ENCODE assay signal across 14 cellular contexts in genomic region chr11:117600261-117600783, GRCh38.
DNase-seq lines count a peak whose midpoint lies in the region; ATAC-seq and TF ChIP-seq lines count a peak whose summit lies in the region.
"Had no signal": no experiment of that assay in that cellular context is flagged by ENCODE, and none has a peak within 500 bp of the region (broad histone marks: within the 10 kb centered on the region; RNA-seq: fewer than 3 reads in every experiment).

No MANE protein-coding gene starts in this region.

- no peaks in the 10 kb centered on the region for H3K27me3 ChIP-seq in sigmoid colon
- H3K27me3 ChIP-seq in ascending aorta = no peaks in the 10 kb centered on the region
- H3K27me3 ChIP-seq: pancreas had no signal

- H3K4me3 Mint-ChIP-seq in nephron progenitor cell = no peak overlapping the region
- H3K4me3 Mint-ChIP-seq: activated naive CD8-positive, alpha-beta T cell had no signal

- no peak overlapping the region for H3K4me3 ChIP-seq in sigmoid colon
- H3K4me3 ChIP-seq in ascending aorta = no peak overlapping the region
- H3K4me3 ChIP-seq: coronary artery, pancreas had no signal

- no peaks in the 10 kb centered on the region for H3K4me1 ChIP-seq in sigmoid colon
- H3K4me1 ChIP-seq in ascending aorta = no peaks in the 10 kb centered on the region
- H3K4me1 ChIP-seq: pancreas had no signal

- peaks cover 42% of the 10 kb centered on the region for H3K27me3 Mint-ChIP-seq in nephron progenitor cell (ENCODE audit: low read depth, poor library complexity)

- H3K27ac Mint-ChIP-seq in nephron progenitor cell = no peak overlapping the region
- H3K27ac Mint-ChIP-seq: activated naive CD8-positive, alpha-beta T cell had no signal

- H3K27ac ChIP-seq in sigmoid colon (no peak overlapping the region), ascending aorta (no peak overlapping the region)
- H3K27ac ChIP-seq: coronary artery, pancreas had no signal

- no peaks in the 10 kb centered on the region for H3K36me3 ChIP-seq in sigmoid colon
- H3K36me3 ChIP-seq in ascending aorta = no peaks in the 10 kb centered on the region
- H3K36me3 ChIP-seq: pancreas had no signal

- H3K9me3 ChIP-seq in sigmoid colon (no peaks in the 10 kb centered on the region), ascending aorta (no peaks in the 10 kb centered on the region)
- H3K9me3 ChIP-seq: pancreas had no signal

- peak; percentile 37 for ATAC-seq in Right ventricle myocardium inferior
- ATAC-seq in left cardiac atrium = no peak
- ATAC-seq: pancreas, SK-N-SH treated with all-trans-retinoic acid at 6 μM for 48 hours had no signal

- WGBS in sigmoid colon, 2 donors = 53 to 81% methylated on average over 10 of the region's 10 CpGs

- DNase-seq in Right ventricle myocardium inferior (ENCODE audit: missing footprints) (no peak), left cardiac atrium (no peak), NCI-H2227 (lab: John Stamatoyannopoulos, UW; ENCODE audit: unreplicated experiment) (peak; percentile 73), ecto neural progenitor cell (ENCODE audit: low spot score) (peak; percentile 64), sigmoid colon (peak; percentile 48), nephron progenitor cell (no peak), ascending aorta (ENCODE audit: low spot score in 2 of 2) (no peak), erythroblast (lab: John Stamatoyannopoulos, UW) (no peak)
- DNase-seq: Calu3, pancreas, trophoblast cell had no signal

- peaks cover 36% of the 10 kb centered on the region for H3K4me1 Mint-ChIP-seq in nephron progenitor cell

- intact Hi-C loops in Right ventricle myocardium inferior (cut with DNase I) (no loop called here), left cardiac atrium (cut with DNase I) (no loop called here), sigmoid colon (cut with DNase I) (no loop called here), ascending aorta (cut with DNase I) (no loop called here)

- no peaks in the 10 kb centered on the region for H3K36me3 Mint-ChIP-seq in nephron progenitor cell (ENCODE audit: low read depth)
- H3K36me3 Mint-ChIP-seq: activated naive CD8-positive, alpha-beta T cell had no signal

- no peaks in the 10 kb centered on the region for H3K9me3 Mint-ChIP-seq in nephron progenitor cell

- TF ChIP-seq POLR2A in sigmoid colon (IDR thresholded peaks at IDR 0.05) = no peak
- no peak for TF ChIP-seq POLR2A in erythroblast (IDR thresholded peaks at IDR 0.05; ENCODE audit: low read length)

- TF ChIP-seq EP300 in sigmoid colon (IDR thresholded peaks at IDR 0.05) = no peak

- TF ChIP-seq CTCF in sigmoid colon (IDR thresholded peaks at IDR 0.05) = no peak
- no peak for TF ChIP-seq CTCF in nephron progenitor cell (IDR thresholded peaks at IDR 0.05)
- TF ChIP-seq CTCF in ascending aorta (IDR thresholded peaks at IDR 0.05) = no peak

Comparison
In these comparisons a context has a peak if more than half of its experiments do, and no peak if none do; other contexts are left out.
1. DNase-seq: peak in NCI-H2227 (single experiment), ecto neural progenitor cell (single experiment) and sigmoid colon (single experiment); none in Right ventricle myocardium inferior (single experiment), left cardiac atrium (single experiment), nephron progenitor cell (single experiment), ascending aorta (0 of 2) and erythroblast (0 of 2).